9 cellular contexts compared by ENCODE assay signal in the genomic region with DNA sequence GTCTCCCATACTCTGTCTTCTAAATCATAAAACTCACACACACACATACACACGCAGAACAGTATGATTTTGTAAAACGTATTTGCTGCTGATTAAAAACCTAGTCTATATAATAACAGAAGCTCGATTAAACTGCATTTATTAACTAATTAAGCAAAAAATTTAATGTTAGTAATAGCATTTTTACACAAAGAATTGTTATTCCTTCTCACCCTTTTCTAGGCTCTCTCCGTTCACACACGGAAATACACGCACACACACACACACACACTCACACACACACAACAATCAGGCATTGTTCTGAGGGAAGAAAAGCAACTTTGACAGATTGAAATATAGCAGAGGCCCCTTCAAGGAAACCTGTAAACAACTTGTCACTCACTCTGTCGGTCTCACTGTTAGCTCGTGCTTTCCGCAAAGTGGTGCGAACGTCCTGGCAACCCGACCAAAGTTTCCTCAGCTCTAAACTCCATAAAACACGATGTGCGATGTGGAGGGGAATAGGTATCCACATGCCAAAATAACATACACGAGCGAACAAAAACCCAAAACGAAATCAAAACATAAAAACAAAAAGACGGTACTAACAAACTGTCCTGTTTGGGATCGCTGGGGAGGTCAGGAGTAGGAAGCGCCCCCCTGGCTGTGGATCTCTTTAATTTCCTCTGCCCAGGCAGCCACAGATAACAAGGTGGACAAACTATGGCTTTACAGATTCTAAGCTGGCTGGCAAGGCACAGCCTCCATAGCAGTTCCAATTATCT. TPM values are rescaled to one million over a fixed set of nuclear protein-coding genes. Genes with fewer than 3 reads are reported as not detected.
A peak's percentile ranks its signal among the peaks of the same experiment; 100 is the strongest.
DNase-seq lines count a peak whose midpoint lies in the region; FAIRE-seq and TF ChIP-seq lines count a peak whose summit lies in the region.
"Had no signal": no experiment of that assay in that cellular context is flagged by ENCODE, and none has a peak within 500 bp of the region (broad histone marks: within the 10 kb centered on the region; RNA-seq: fewer than 3 reads in every experiment).

No MANE protein-coding gene starts in this region.

- H3K4me1 Mint-ChIP-seq in chondrocyte (ENCODE audit: low read depth) (no peaks in the 10 kb centered on the region), progenitor cell of endocrine pancreas (ENCODE audit: low read depth) (peaks cover 15% of the 10 kb centered on the region)

- H3K27ac Mint-ChIP-seq in chondrocyte (ENCODE audit: unreplicated experiment) = no peak overlapping the region
- H3K27ac Mint-ChIP-seq in progenitor cell of endocrine pancreas = no peak overlapping the region

- peak; percentile 5 for TF ChIP-seq CTCF in chondrocyte (IDR thresholded peaks at IDR 0.05)
- TF ChIP-seq CTCF in kidney (IDR thresholded peaks at IDR 0.05; ENCODE audit: borderline replicate concordance, extremely low read depth, insufficient read depth) = no peak
- TF ChIP-seq CTCF in progenitor cell of endocrine pancreas (IDR thresholded peaks at IDR 0.05; ENCODE audit: unreplicated experiment) = no peak

- H3K4me1 ChIP-seq in kidney (ENCODE audit: control insufficient read depth in 1 of 2, insufficient read depth in 1 of 2, low read depth in 1 of 2, low read length in 2 of 2) = no peaks in the 10 kb centered on the region
- no peaks in the 10 kb centered on the region for H3K4me1 ChIP-seq in stomach smooth muscle (ENCODE audit: control insufficient read depth, insufficient read depth, low read length)

- no peak overlapping the region for H3K4me3 Mint-ChIP-seq in chondrocyte (ENCODE audit: unreplicated experiment)
- no peak overlapping the region for H3K4me3 Mint-ChIP-seq in progenitor cell of endocrine pancreas (ENCODE audit: low read depth)

- H3K27me3 Mint-ChIP-seq in chondrocyte (ENCODE audit: low read depth) = no peaks in the 10 kb centered on the region
- no peaks in the 10 kb centered on the region for H3K27me3 Mint-ChIP-seq in progenitor cell of endocrine pancreas

- DNase-seq in NCI-H146 (lab: John Stamatoyannopoulos, UW) (peak; percentile 66), chondrocyte (ENCODE audit: low spot score) (no peak), kidney (no peak), cerebellar nuclear complex (lab: John Stamatoyannopoulos, UW) (no peak), progenitor cell of endocrine pancreas (ENCODE audit: low spot score, unreplicated experiment) (no peak), SIG-M5 (lab: John Stamatoyannopoulos, UW) (no peak)
- no peak for DNase-seq in activated naive CD4-positive, alpha-beta T cell treated with anti-CD3 and anti-CD28 coated beads, Interleukin-2, amount 50 U/mL, for 16 hours
- DNase-seq: NK-92 treated with Interleukin-12 subunit alpha and Interleukin-12 subunit beta, amount 100 ng/mL, for 24 hours had no signal

- H3K36me3 ChIP-seq in kidney (ENCODE audit: control insufficient read depth in 1 of 2, insufficient read depth in 2 of 2, low read length in 2 of 2) (no peaks in the 10 kb centered on the region), stomach smooth muscle (ENCODE audit: control insufficient read depth in 2 of 2, insufficient read depth in 2 of 2, low read length in 2 of 2) (no peaks in the 10 kb centered on the region)

- intact Hi-C loops in kidney (cut with DNase I) = no loop called here

- FAIRE-seq in kidney (lab: Jason Lieb, UNC) = no peak

- H3K9ac ChIP-seq in kidney (ENCODE audit: low read length in 2 of 2) (peak overlapping the region in 1 of 2 donors; percentile 7), stomach smooth muscle (ENCODE audit: low read length in 2 of 2) (peak overlapping the region; percentile 43 to 64)

- peak overlapping the region; percentile 41 to 54 for H3K4me3 ChIP-seq in kidney (ENCODE audit: low read length in 2 of 2)
- peak overlapping the region; percentile 77 to 88 for H3K4me3 ChIP-seq in stomach smooth muscle (ENCODE audit: low read length in 2 of 2)

- H3K9me3 ChIP-seq in kidney (ENCODE audit: control insufficient read depth in 1 of 2, low read length in 2 of 2) = no peaks in the 10 kb centered on the region
- H3K9me3 ChIP-seq in stomach smooth muscle (ENCODE audit: control insufficient read depth in 2 of 2, low read length in 2 of 2) = no peaks in the 10 kb centered on the region

- H3K27ac ChIP-seq in kidney (ENCODE audit: low read depth in 2 of 2, low read length in 2 of 2) (no peak overlapping the region), stomach smooth muscle (ENCODE audit: low read length) (no peak overlapping the region)

- H3K36me3 Mint-ChIP-seq in chondrocyte (ENCODE audit: low read depth) (no peaks in the 10 kb centered on the region), progenitor cell of endocrine pancreas (ENCODE audit: insufficient read depth) (no peaks in the 10 kb centered on the region)

- H3K27me3 ChIP-seq in stomach smooth muscle (ENCODE audit: control insufficient read depth in 1 of 2, insufficient read depth in 2 of 2, low read length in 2 of 2) = peaks cover 0 to 17% of the 10 kb centered on the region in 2 donors

- H3K9me3 Mint-ChIP-seq in chondrocyte (ENCODE audit: low read depth) (no peaks in the 10 kb centered on the region), progenitor cell of endocrine pancreas (ENCODE audit: low read depth) (no peaks in the 10 kb centered on the region)

RNA-seq across cellular contexts. Expression of gene SOX5, which starts 0.7 kb away (rescaled TPM):
- total RNA-seq in chondrocyte (11.1 to 16.2 TPM (median 13.5 TPM) in 3 replicates), kidney (10.8 TPM), progenitor cell of endocrine pancreas (49.1 and 56.9 TPM in 2 replicates)
- polyA plus RNA-seq in kidney (ENCODE audit: insufficient read depth, low read depth, low replicate concordance) = 0.54 TPM
